Comparison of ENCODE assay signal across 8 cellular contexts in the genomic region with DNA sequence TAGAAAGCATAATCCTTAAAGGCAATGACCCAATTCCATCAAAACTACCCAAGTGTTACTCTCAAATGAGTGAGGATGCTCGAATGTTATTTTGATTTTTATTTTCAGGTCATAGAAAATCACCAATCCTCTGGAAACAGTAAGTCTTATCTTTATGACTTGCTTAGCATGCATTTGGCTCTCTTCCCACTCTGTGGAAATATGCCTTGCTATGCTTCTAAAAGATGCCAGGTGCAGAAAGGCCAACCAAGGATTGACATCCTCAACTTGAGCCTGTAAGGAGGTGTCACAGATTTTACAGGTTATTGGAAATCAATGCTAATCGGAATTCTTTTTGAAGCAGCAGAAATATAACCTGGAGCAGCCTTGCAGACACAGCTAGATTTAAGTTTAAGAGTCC.
"Had no signal": no experiment of that assay in that cellular context is flagged by ENCODE, and none has a peak within 500 bp of the region (broad histone marks: within the 10 kb centered on the region; RNA-seq: fewer than 3 reads in every experiment).

No MANE protein-coding gene starts in this region.

- H3K27ac ChIP-seq: HL-60 had no signal

- H3K9me3 Mint-ChIP-seq: GM23338, H9 had no signal

- FAIRE-seq: H1, H54, HepG2 had no signal

- H3K4me3 Mint-ChIP-seq: GM23338, H9, IgD-negative memory B cell had no signal

- ATAC-seq: GM23338, HepG2 had no signal

- DNase-seq: H9, HCEC 1CT had no signal

- H3K4me3 ChIP-seq: GM23338 had no signal

- H3K27me3 Mint-ChIP-seq: IgD-negative memory B cell had no signal

- H3K27ac Mint-ChIP-seq: GM23338, H9, IgD-negative memory B cell had no signal
